In genomic region chr6:100880901-100881706, GRCh38 we compare ENCODE assay signal across 1 cellular context.
TF ChIP-seq lines count a peak whose summit lies in the region.

Gene ASCC3, minus strand, starts transcription at chr6:100881329. Its CDS starts 13,332 bp downstream, at chr6:100867997.

TF ChIP-seq in K562, 482 proteins besides CTCF, POLR2A, EP300 and RAD21 (continued from another document and continues in another):
- no peak for TF ChIP-seq FOXP4 (CRISPR knock-in tag; IDR thresholded peaks at IDR 0.05; ENCODE audit: borderline replicate concordance)
- no peak for TF ChIP-seq ESRRB (CRISPR knock-in tag; IDR thresholded peaks at IDR 0.05; ENCODE audit: borderline replicate concordance)
- TF ChIP-seq TEAD2 (tag; IDR thresholded peaks at IDR 0.05) = no peak
- 0 out of 4 replicates have a peak, but pooled peaks of 1 of the 2 experiments have one; percentile 26 for TF ChIP-seq MLLT1 (IDR thresholded peaks at IDR 0.05)
- no peak for TF ChIP-seq PYGO2 (tag; IDR thresholded peaks at IDR 0.05)
- TF ChIP-seq HBP1 (CRISPR knock-in tag; IDR thresholded peaks at IDR 0.05) = no peak
- TF ChIP-seq KLF13 (tag; IDR thresholded peaks at IDR 0.05; ENCODE audit: borderline replicate concordance, low read depth) = 0 out of 2 replicates have a peak, but pooled peaks have one; percentile 10
- peak; percentile 100 for TF ChIP-seq RBBP5 (IDR thresholded peaks at IDR 0.05; ENCODE audit: borderline replicate concordance, insufficient read depth, low read length, poor library complexity, severe bottlenecking)
- peak; percentile 83 for TF ChIP-seq MGA (IDR thresholded peaks at IDR 0.05)
- TF ChIP-seq MTA1 (IDR thresholded peaks at IDR 0.05; ENCODE audit: borderline replicate concordance) = peak; percentile 91
- TF ChIP-seq C11orf30 (IDR thresholded peaks at IDR 0.05; ENCODE audit: low read depth) = peak; percentile 79
- TF ChIP-seq IFI16 (CRISPR knock-in tag; IDR thresholded peaks at IDR 0.05) = no peak
- peak; percentile 85 for TF ChIP-seq TAF1 (IDR thresholded peaks at IDR 0.05; ENCODE audit: control insufficient read depth, extremely low read depth, insufficient read depth, low read length, severe bottlenecking)
- TF ChIP-seq THRAP3 (IDR thresholded peaks at IDR 0.05; ENCODE audit: borderline replicate concordance) = no peak
- TF ChIP-seq ZNF324 (CRISPR knock-in tag; IDR thresholded peaks at IDR 0.05) = no peak
- no peak for TF ChIP-seq ZNF766 (CRISPR knock-in tag; conservative IDR thresholded peaks at IDR 0.05)
- peak in 2 of 3 experiments; percentile 55 to 60 for TF ChIP-seq YY1 (IDR thresholded peaks at IDR 0.05; ENCODE audit: borderline replicate concordance in 1 of 3, control insufficient read depth in 1 of 3, extremely low read depth in 1 of 3, insufficient read depth in 3 of 3, insufficient read length in 1 of 3, insufficient replicate concordance in 2 of 3, low read depth in 1 of 3, low read length in 2 of 3)
- no peak for TF ChIP-seq CLOCK (CRISPR knock-in tag; IDR thresholded peaks at IDR 0.05; ENCODE audit: borderline replicate concordance)
- TF ChIP-seq REST (CRISPR knock-in tag; IDR thresholded peaks at IDR 0.05; ENCODE audit: low read depth) = no peak
- peak; percentile 85 for TF ChIP-seq HMGN3 (IDR thresholded peaks at IDR 0.05; ENCODE audit: borderline replicate concordance, extremely low read depth, insufficient read length, low read depth, low read length)
- no peak; the same call in 1 of the 2 replicates for TF ChIP-seq TOE1 (IDR thresholded peaks at IDR 0.05; ENCODE audit: borderline replicate concordance)
- no peak for TF ChIP-seq TOE1 (CRISPR knock-in tag; IDR thresholded peaks at IDR 0.05; ENCODE audit: borderline replicate concordance, low read depth)
- TF ChIP-seq TFAP4 (CRISPR knock-in tag; IDR thresholded peaks at IDR 0.05; ENCODE audit: borderline replicate concordance) = peak; percentile 90
- TF ChIP-seq ETV6 (IDR thresholded peaks at IDR 0.05; ENCODE audit: borderline replicate concordance in 1 of 2, low read depth in 2 of 2, low read length in 1 of 2) = no peak
- TF ChIP-seq ETV6 (CRISPR knock-in tag; IDR thresholded peaks at IDR 0.05; ENCODE audit: borderline replicate concordance) = no peak
- TF ChIP-seq POLR3G (IDR thresholded peaks at IDR 0.05; ENCODE audit: extremely low read depth, insufficient read length, insufficient replicate concordance) = no peak
- no peak for TF ChIP-seq ASH1L (IDR thresholded peaks at IDR 0.05; ENCODE audit: borderline replicate concordance, low read depth, partially characterized antibody)
- 0 out of 2 replicates have a peak, but pooled peaks have one; percentile 24 for TF ChIP-seq ZC3H11A (IDR thresholded peaks at IDR 0.05; ENCODE audit: low read depth, low read length)
- TF ChIP-seq BHLHE40 (IDR thresholded peaks at IDR 0.05; ENCODE audit: low read length) = 0 out of 2 replicates have a peak, but pooled peaks have one; percentile 32
- 0 out of 2 replicates have a peak, but pooled peaks have one; percentile 54 for TF ChIP-seq GTF2F1 (IDR thresholded peaks at IDR 0.05; ENCODE audit: low read depth, low read length)
